Comparison of ENCODE assay signal across 20 cellular contexts in the genomic region with DNA sequence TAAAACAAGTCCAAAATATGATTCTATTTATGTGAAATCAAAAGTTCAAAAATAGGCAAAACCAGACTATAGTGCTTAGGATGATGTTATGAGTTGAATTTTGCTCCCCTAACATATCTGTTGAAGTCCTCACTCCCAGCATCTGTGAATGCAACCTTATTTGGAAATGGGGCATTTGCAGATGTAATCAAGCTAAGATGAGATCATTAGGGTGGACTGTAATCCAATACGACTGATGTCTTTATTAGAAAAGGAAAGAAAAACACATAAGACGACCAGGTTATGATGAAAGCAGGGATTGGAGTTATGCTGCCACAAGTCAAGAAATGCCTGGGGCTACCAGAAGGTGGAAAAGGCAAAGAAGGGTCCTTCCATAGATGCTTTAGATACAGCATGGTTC.
"Had no signal": no experiment of that assay in that cellular context is flagged by ENCODE, and none has a peak within 500 bp of the region (broad histone marks: within the 10 kb centered on the region; RNA-seq: fewer than 3 reads in every experiment).

No MANE protein-coding gene starts in this region.

- DNase-seq: activated CD4-positive, alpha-beta memory T cell treated with anti-CD3 and anti-CD28 coated beads, Interleukin-2, amount 10 ng/mL, durations not matched to agents 7 days and 5 days; activated CD4-positive, alpha-beta T cell treated with anti-CD3 and anti-CD28 coated beads for 36 hours; activated CD4-positive, alpha-beta T cell treated with anti-CD3 and anti-CD28 coated beads, Interleukin-2, amount 10 ng/mL, durations not matched to agents 7 days and 5 days; activated CD4-positive, alpha-beta T cell treated with anti-CD3 and anti-CD28 coated beads, Interleukin-2, amount 50 U/mL, for 4 hours; activated CD4-positive, CD25-positive, alpha-beta regulatory T cell; activated CD4-positive, CD25-positive, alpha-beta regulatory T cell treated with anti-CD3 and anti-CD28 coated beads, Interleukin-2, amount 50 U/mL, for 72 hours; activated effector memory CD4-positive, alpha-beta T cell treated with Interleukin-2 at 50 U/mL for 16 hours; activated gamma-delta T cell treated with Interleukin-2 at 50 U/mL for 16 hours; activated naive CD4-positive, alpha-beta T cell treated with anti-CD3 and anti-CD28 coated beads, Interleukin-2, amount 50 U/mL, for 16 hours; activated naive CD4-positive, alpha-beta T cell treated with Interleukin-2 at 50 U/mL for 16 hours; activated T-cell treated with anti-CD3 and anti-CD28 coated beads, Interleukin-2, amount 50 U/mL, for 4 hours; amniotic stem cell; anterior cingulate cortex; brain microvascular endothelial cell; dorsolateral prefrontal cortex; effector memory CD4-positive, alpha-beta T cell; endodermal cell; foreskin fibroblast; head of caudate nucleus; hippocampal formation had no signal
